8 cellular contexts compared by ENCODE assay signal in the genomic region with DNA sequence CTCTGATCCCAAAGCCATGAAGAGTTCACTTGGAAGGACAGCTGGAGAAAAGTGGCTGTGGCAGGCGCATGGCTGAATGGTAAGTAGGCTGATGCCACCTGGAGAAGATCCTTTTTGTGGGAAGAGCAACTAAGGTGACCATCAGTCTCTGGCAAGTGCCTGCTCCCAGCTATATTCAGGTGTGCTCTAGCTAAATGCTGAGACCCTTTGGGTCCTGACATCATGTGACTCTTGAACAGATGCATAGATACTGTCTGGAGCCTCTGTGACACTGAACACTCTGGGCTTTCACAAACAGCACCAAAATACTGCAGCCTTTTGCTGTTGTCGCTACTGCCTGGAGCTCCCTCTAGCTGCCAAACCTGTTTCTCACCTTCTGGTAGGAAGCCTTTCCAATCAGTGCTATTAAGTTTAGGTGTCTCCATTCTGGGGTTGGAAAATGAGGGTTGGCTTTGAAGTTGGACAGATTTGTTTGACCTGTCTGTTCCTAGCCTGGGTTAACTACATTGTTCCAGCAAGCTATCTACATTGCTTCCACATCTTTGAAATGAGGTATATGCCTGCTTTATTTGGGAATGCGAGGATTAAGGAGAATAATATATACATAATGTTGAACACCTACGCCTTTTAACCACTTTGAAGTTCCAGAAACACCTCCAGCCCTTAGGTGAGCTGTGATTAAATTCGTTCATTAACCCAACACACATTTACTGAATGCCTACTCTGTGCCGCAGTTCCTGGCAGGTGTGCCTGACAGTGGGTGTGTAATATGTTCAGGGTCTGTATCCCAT. TPM values are rescaled to one million over a fixed set of nuclear protein-coding genes. Genes with fewer than 3 reads are reported as not detected.
DNase-seq lines count a peak whose midpoint lies in the region; ATAC-seq, FAIRE-seq and TF ChIP-seq lines count a peak whose summit lies in the region.

No MANE protein-coding gene starts in this region.

- H3K27ac ChIP-seq in C4-2B, result no peak overlapping the region

- H3K36me3 Mint-ChIP-seq in activated CD4-positive, alpha-beta memory T cell treated with anti-CD3 and anti-CD28 coated beads for 36 hours, result no peaks in the 10 kb centered on the region

- CTCF ChIA-PET in activated CD4-positive, alpha-beta memory T cell treated with anti-CD3 and anti-CD28 coated beads for 36 hours (lab: Charles Lee), result interaction anchor here (1.0 to 6.5 kb wide), 19 partner anchors 10 to 113 kb away, joined by 3 to 70 read pairs (median 6); partner anchors contain the start of genes ALMS1, CCT7 and PRADC1

- TF ChIP-seq CTCF in C4-2B (conservative IDR thresholded peaks at IDR 0.05) (peak; percentile 56), fibroblast of villous mesenchyme (IDR thresholded peaks at IDR 0.05; ENCODE audit: insufficient read depth, low read depth, low read length) (peak; percentile 72)

- DNase-seq in GM18507 (ENCODE audit: extremely low spot score, insufficient read length, low read depth) (no peak), NCI-H446 (lab: John Stamatoyannopoulos, UW) (peak; percentile 22 to 56), fibroblast of villous mesenchyme (ENCODE audit: low read depth) (peak; percentile 39)
- peak; percentile 64 for DNase-seq in activated CD4-positive, alpha-beta memory T cell treated with anti-CD3 and anti-CD28 coated beads for 36 hours
- peak; percentile 40 for DNase-seq in stimulated activated CD4-positive, alpha-beta T cell treated with anti-CD3 and anti-CD28 coated beads, Interleukin-1b, Interleukin-23, amount 100 ng/mL, for 48 hours

- H3K27me3 Mint-ChIP-seq in activated CD4-positive, alpha-beta memory T cell treated with anti-CD3 and anti-CD28 coated beads for 36 hours, result peaks cover 42% of the 10 kb centered on the region

- H3K4me3 ChIP-seq in fibroblast of villous mesenchyme (ENCODE audit: low read depth, low read length), result no peak overlapping the region

- H3K4me3 Mint-ChIP-seq in activated CD4-positive, alpha-beta memory T cell treated with anti-CD3 and anti-CD28 coated beads for 36 hours, result no peak overlapping the region

- ATAC-seq in HG03378 (IDR thresholded peaks at IDR 0.05; ENCODE audit: unreplicated experiment) (no peak), HG02678 (IDR thresholded peaks at IDR 0.05; ENCODE audit: unreplicated experiment) (no peak)

- no peak overlapping the region for H3K27ac Mint-ChIP-seq in activated CD4-positive, alpha-beta memory T cell treated with anti-CD3 and anti-CD28 coated beads for 36 hours

- peak; percentile 84 for FAIRE-seq in GM18507 (lab: Jason Lieb, UNC)

- intact Hi-C loops in activated CD4-positive, alpha-beta memory T cell treated with anti-CD3 and anti-CD28 coated beads for 36 hours (cut with micrococcal nuclease), result loop anchor here (1.0 to 5.0 kb wide), 3 partner anchors 55 to 113 kb away; partner anchors contain the start of gene SMYD5

- H3K9me3 Mint-ChIP-seq in activated CD4-positive, alpha-beta memory T cell treated with anti-CD3 and anti-CD28 coated beads for 36 hours, result no peaks in the 10 kb centered on the region

- POLR2A ChIA-PET in activated CD4-positive, alpha-beta memory T cell treated with anti-CD3 and anti-CD28 coated beads for 36 hours (lab: Charles Lee), result interaction anchor here (0.9 to 1.8 kb wide), 3 partner anchors 21 to 96 kb away, joined by 3 to 6 read pairs (median 4); partner anchors contain the start of genes ALMS1 and CCT7

- H3K4me1 Mint-ChIP-seq in activated CD4-positive, alpha-beta memory T cell treated with anti-CD3 and anti-CD28 coated beads for 36 hours (ENCODE audit: low read depth), result peaks cover 7% of the 10 kb centered on the region

RNA-seq across cellular contexts. Expression of gene EGR4, which starts 3.1 kb away (rescaled TPM):
- under 1 TPM; 0.24 to 0.34 TPM for total RNA-seq in activated CD4-positive, alpha-beta memory T cell treated with anti-CD3 and anti-CD28 coated beads for 36 hours
- not detected in 2 replicates for total RNA-seq in fibroblast of villous mesenchyme

RNA-seq across cellular contexts. Expression of gene FBXO41, which starts 6.0 kb away (rescaled TPM):
- 10 to 100 TPM; 15.2 to 15.6 TPM for total RNA-seq in activated CD4-positive, alpha-beta memory T cell treated with anti-CD3 and anti-CD28 coated beads for 36 hours
- total RNA-seq in fibroblast of villous mesenchyme, result 1.3 and 1.6 TPM in 2 replicates

RNA-seq across cellular contexts. Expression of gene CCT7, which starts 56.1 kb away (rescaled TPM):
- 100 to 1,000 TPM; 499 to 541 TPM for total RNA-seq in activated CD4-positive, alpha-beta memory T cell treated with anti-CD3 and anti-CD28 coated beads for 36 hours
- total RNA-seq in fibroblast of villous mesenchyme, result 247 and 330 TPM in 2 replicates

RNA-seq across cellular contexts. Expression of gene PRADC1, which starts 57.2 kb away (rescaled TPM):
- total RNA-seq in activated CD4-positive, alpha-beta memory T cell treated with anti-CD3 and anti-CD28 coated beads for 36 hours, result 10 to 100 TPM; 12.9 to 13.6 TPM
- total RNA-seq in fibroblast of villous mesenchyme, result 14.2 and 18.1 TPM in 2 replicates
